Comparison of ENCODE assay signal across 8 cellular contexts in genomic region chr7:44999245-45000095, GRCh38. TPM values are rescaled to one million over a fixed set of nuclear protein-coding genes. Genes with fewer than 3 reads are reported as not detected.
A peak's percentile ranks its signal among the peaks of the same experiment; 100 is the strongest.
DNase-seq lines count a peak whose midpoint lies in the region; ATAC-seq and TF ChIP-seq lines count a peak whose summit lies in the region.

No MANE protein-coding gene starts in this region.

- peak; percentile 94 for DNase-seq in CMK (ENCODE audit: low read depth)
- peak; percentile 97 for DNase-seq in GM20000 (ENCODE audit: low spot score)
- peak; percentile 99 for DNase-seq in HT-29 (ENCODE audit: low spot score)
- peak; percentile 99 for DNase-seq in NK-92 treated with Interleukin-12 subunit alpha and Interleukin-12 subunit beta, amount 100 ng/mL, for 24 hours (lab: John Stamatoyannopoulos, UW)
- DNase-seq in activated CD8-positive, alpha-beta memory T cell treated with anti-CD3 and anti-CD28 coated beads for 4 hours (ENCODE audit: low read depth in 2 of 2): peak; percentile 97 to 98
- peak; percentile 94 to 99 (median 97) for DNase-seq in effector memory CD8-positive, alpha-beta T cell
- peak; percentile 95 to 98 for DNase-seq in memory B cell (ENCODE audit: low spot score in 2 of 2)
- peak; percentile 98 for DNase-seq in stimulated activated CD8-positive, alpha-beta memory T cell treated with anti-CD3 and anti-CD28 coated beads, Interleukin-12 subunit alpha, Interleukin-12 subunit beta, amount 100 ng/mL, for 1 hour (ENCODE audit: low read depth)

- peaks cover 29 to 42% of the 10 kb centered on the region in 2 donors for H3K4me1 Mint-ChIP-seq in effector memory CD8-positive, alpha-beta T cell (ENCODE audit: low read depth in 2 of 2)
- peaks cover 38% of the 10 kb centered on the region for H3K4me1 Mint-ChIP-seq in memory B cell

- peaks cover 8% of the 10 kb centered on the region for H3K36me3 Mint-ChIP-seq in effector memory CD8-positive, alpha-beta T cell (ENCODE audit: insufficient read depth)
- H3K36me3 Mint-ChIP-seq in memory B cell: peaks cover 2% of the 10 kb centered on the region

- H3K9me3 Mint-ChIP-seq in effector memory CD8-positive, alpha-beta T cell: no peaks in the 10 kb centered on the region
- H3K9me3 Mint-ChIP-seq in memory B cell: no peaks in the 10 kb centered on the region

- H3K4me3 Mint-ChIP-seq in effector memory CD8-positive, alpha-beta T cell: peak overlapping the region; percentile 90 to 98
- peak overlapping the region; percentile 97 for H3K4me3 Mint-ChIP-seq in memory B cell

- no peak for TF ChIP-seq CTCF in GM20000 (IDR thresholded peaks at IDR 0.05; ENCODE audit: extremely low read depth, missing control alignments)

- no peaks in the 10 kb centered on the region for H3K27me3 Mint-ChIP-seq in effector memory CD8-positive, alpha-beta T cell
- no peaks in the 10 kb centered on the region for H3K27me3 Mint-ChIP-seq in memory B cell

- peak; percentile 81 for ATAC-seq in effector memory CD8-positive, alpha-beta T cell (replicated peaks)
- ATAC-seq in memory B cell (ENCODE audit: low read depth): peak; percentile 77

- H3K27ac Mint-ChIP-seq in effector memory CD8-positive, alpha-beta T cell: peak overlapping the region; percentile 94 to 95
- H3K27ac Mint-ChIP-seq in memory B cell: peak overlapping the region; percentile 80

RNA-seq across cellular contexts. Expression of gene CCM2, which starts 0.5 kb away (rescaled TPM):
- 69.8 and 90.2 TPM in 2 replicates for total RNA-seq in HT-29 (2014; rRNA removed; shearing (Covaris generic))

RNA-seq across cellular contexts. Expression of gene MYO1G, which starts 20.7 kb away (rescaled TPM):
- total RNA-seq in HT-29 (2014; rRNA removed; shearing (Covaris generic)): 0.08 and 0.31 TPM in 2 replicates

Comparison
In these comparisons a context has a peak if more than half of its experiments do, and no peak if none do; other contexts are left out.
1. Peak in every context shown above with its lines: DNase-seq and ATAC-seq.